ENCODE assay signal across 8 cellular contexts in genomic region chrX:116801943-116802342, GRCh38.
"Had no signal": no experiment of that assay in that cellular context is flagged by ENCODE, and none has a peak within 500 bp of the region (broad histone marks: within the 10 kb centered on the region; RNA-seq: fewer than 3 reads in every experiment).

No MANE protein-coding gene starts in this region.

- H3K4me2 ChIP-seq: GM23338 had no signal

- DNase-seq: H9, HCEC 1CT, KG1 had no signal

- ATAC-seq: GM23338, K562 had no signal

- H3K4me3 ChIP-seq: GM23338, K562 had no signal

- H2AFZ ChIP-seq: GM23338 had no signal

- FAIRE-seq: H1, H54, HTR-8/SVneo, K562 had no signal
